Comparison of ENCODE assay signal across 8 cellular contexts in the genomic region with DNA sequence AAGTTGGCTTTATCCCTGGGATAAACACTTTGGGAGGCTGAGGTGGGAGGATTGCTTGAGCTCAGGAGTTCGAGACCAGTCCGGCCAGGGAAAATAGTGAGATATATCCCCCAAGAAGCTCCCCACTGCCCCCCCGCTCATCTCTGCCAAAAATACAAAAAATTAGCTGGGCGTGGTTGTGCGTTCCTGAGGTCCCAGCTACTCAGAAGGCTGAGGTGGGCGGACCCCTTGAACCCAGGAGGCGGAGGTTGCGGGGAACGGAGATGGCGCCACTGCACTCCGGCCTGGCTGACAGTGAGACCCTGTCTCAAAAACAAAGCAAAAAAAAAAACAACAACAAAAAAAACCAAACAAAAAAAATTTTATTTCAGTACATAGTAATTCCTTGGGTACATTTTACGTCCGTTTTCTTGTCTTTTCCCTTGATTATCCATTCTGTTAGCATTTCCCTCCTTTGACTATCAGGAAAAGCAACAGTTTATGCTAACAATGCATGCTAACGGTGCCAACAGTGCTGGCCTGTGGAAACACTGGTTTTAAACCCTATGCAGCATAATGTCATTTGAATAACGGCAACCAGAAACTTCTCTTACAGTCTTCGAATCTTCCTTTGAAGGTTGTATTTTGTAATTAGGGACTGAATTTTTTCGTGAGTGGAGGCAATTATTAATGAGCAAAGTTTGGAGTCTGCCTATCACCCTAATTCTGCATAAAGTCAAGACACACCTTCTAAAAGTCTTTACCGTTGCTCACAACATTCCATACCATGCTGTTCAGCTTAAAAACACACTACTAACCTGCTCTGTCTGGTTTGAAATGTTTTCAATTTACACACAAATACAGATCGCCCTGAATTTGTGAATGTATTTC. TPM values are rescaled to one million over a fixed set of nuclear protein-coding genes. Genes with fewer than 3 reads are reported as not detected.
DNase-seq lines count a peak whose midpoint lies in the region; ATAC-seq and TF ChIP-seq lines count a peak whose summit lies in the region.

No MANE protein-coding gene starts in this region.

- H3K27ac ChIP-seq in left ventricle myocardium inferior (replicated peaks) = peak overlapping the region; percentile 98
- H3K27ac ChIP-seq in smooth muscle cell (ENCODE audit: low read depth) = peak overlapping the region; percentile 97

- H3K9me3 ChIP-seq in left ventricle myocardium inferior (replicated peaks) (peaks cover 8% of the 10 kb centered on the region), smooth muscle cell (replicated peaks; ENCODE audit: low read depth) (no peaks in the 10 kb centered on the region)

- DNase-seq in AG04449 (ENCODE audit: low read depth, low spot score) (no peak), WTC11 (ENCODE audit: low spot score) (no peak), left ventricle myocardium inferior (no peak), smooth muscle cell (lab: John Stamatoyannopoulos, UW; ENCODE audit: unreplicated experiment) (no peak), NCI-H524 treated with DMSO at 0.1 percent for 48 hours (lab: John Stamatoyannopoulos, UW) (no peak), GM03348 (ENCODE audit: low spot score) (no peak)

- H3K79me2 ChIP-seq in smooth muscle cell (ENCODE audit: low read depth) = peaks cover 35% of the 10 kb centered on the region

- no peak overlapping the region for H3K9ac ChIP-seq in smooth muscle cell (ENCODE audit: low read depth)

- peak overlapping the region; percentile 82 for H3K4me2 ChIP-seq in smooth muscle cell

- H3K4me3 ChIP-seq in AG04449 (ENCODE audit: low read depth, low read length) = peak overlapping the region; percentile 42
- H3K4me3 ChIP-seq in left ventricle myocardium inferior = peak overlapping the region; percentile 97
- H3K4me3 ChIP-seq in smooth muscle cell = peak overlapping the region; percentile 85

- H3K36me3 ChIP-seq in left ventricle myocardium inferior = no peaks in the 10 kb centered on the region
- no peaks in the 10 kb centered on the region for H3K36me3 ChIP-seq in smooth muscle cell (ENCODE audit: low read depth)

- peaks cover 18% of the 10 kb centered on the region for H3K9me3 Mint-ChIP-seq in WTC11

- H3K36me3 Mint-ChIP-seq in WTC11 = peaks cover 17% of the 10 kb centered on the region

- peak overlapping the region; percentile 94 for H3K27ac Mint-ChIP-seq in WTC11

- TF ChIP-seq CTCF in AG04449 (IDR thresholded peaks at IDR 0.05; ENCODE audit: insufficient read depth, low read length, missing control alignments) = no peak
- no peak for TF ChIP-seq CTCF in WTC11 (IDR thresholded peaks at IDR 0.05)
- no peak for TF ChIP-seq CTCF in left ventricle myocardium inferior (IDR thresholded peaks at IDR 0.05; ENCODE audit: borderline replicate concordance)
- no peak for TF ChIP-seq CTCF in smooth muscle cell (IDR thresholded peaks at IDR 0.05; ENCODE audit: borderline replicate concordance, insufficient read depth, poor library complexity, severe bottlenecking)

- intact Hi-C loops in left ventricle myocardium inferior (cut with micrococcal nuclease) = no loop called here

- H3K4me3 Mint-ChIP-seq in WTC11 = peak overlapping the region; percentile 87

- H3K4me1 ChIP-seq in left ventricle myocardium inferior (peaks cover 48% of the 10 kb centered on the region), smooth muscle cell (ENCODE audit: low read depth) (peaks cover 27% of the 10 kb centered on the region)

- peak overlapping the region; percentile 85 for H2AFZ ChIP-seq in smooth muscle cell (ENCODE audit: low read depth)

- CTCF ChIA-PET in AG04449 (lab: Yijun Ruan, JAX) = interaction anchor here (1.4 kb wide), 1 partner anchor 139 kb away, joined by 3 read pairs; a partner anchor contains a TSS
- CTCF ChIA-PET in WTC11 (lab: Charles Lee) = interaction anchor here (0.6 to 3.8 kb wide), 9 partner anchors 9 to 1452 kb away, joined by 3 to 17 read pairs (median 4); a partner anchor contains a TSS

- H3K27me3 Mint-ChIP-seq in WTC11 (ENCODE audit: low read depth) = peaks cover 11% of the 10 kb centered on the region

- no peaks in the 10 kb centered on the region for H3K27me3 ChIP-seq in left ventricle myocardium inferior (ENCODE audit: low read depth)
- no peaks in the 10 kb centered on the region for H3K27me3 ChIP-seq in smooth muscle cell (ENCODE audit: low read depth)

- peaks cover 46% of the 10 kb centered on the region for H3K4me1 Mint-ChIP-seq in WTC11

- WGBS in smooth muscle cell (ENCODE audit: low lambda C conversion rate) = 57% methylated on average over 19 of the region's 19 CpGs

- H3F3A ChIP-seq in smooth muscle cell (ENCODE audit: low read depth) = no peaks in the 10 kb centered on the region

- H4K20me1 ChIP-seq in smooth muscle cell (ENCODE audit: low read depth) = peaks cover 34% of the 10 kb centered on the region

- POLR2A ChIA-PET in AG04449 (lab: Yijun Ruan, JAX) = interaction anchor here (0.5 to 1.5 kb wide), 6 partner anchors 12 to 191 kb away, joined by 3 to 4 read pairs (median 3); a partner anchor contains a TSS
- POLR2A ChIA-PET in WTC11 (lab: Charles Lee) = interaction anchor here (0.5 to 1.8 kb wide), 5 partner anchors 35 to 140 kb away, joined by 3 to 16 read pairs (median 5); a partner anchor contains a TSS

- ATAC-seq in GM19324 (IDR thresholded peaks at IDR 0.05; ENCODE audit: low FRiP score, unreplicated experiment) (peak; percentile 2), HG03342 (IDR thresholded peaks at IDR 0.05; ENCODE audit: unreplicated experiment) (peak; percentile 4), WTC11 (peak; percentile 2)

TF ChIP-seq in WTC11, 78 proteins besides CTCF, POLR2A, EP300 and RAD21:
- TF ChIP-seq PRRX2 (CRISPR knock-in tag; IDR thresholded peaks at IDR 0.05) = no peak
- TF ChIP-seq, protein P1, sequence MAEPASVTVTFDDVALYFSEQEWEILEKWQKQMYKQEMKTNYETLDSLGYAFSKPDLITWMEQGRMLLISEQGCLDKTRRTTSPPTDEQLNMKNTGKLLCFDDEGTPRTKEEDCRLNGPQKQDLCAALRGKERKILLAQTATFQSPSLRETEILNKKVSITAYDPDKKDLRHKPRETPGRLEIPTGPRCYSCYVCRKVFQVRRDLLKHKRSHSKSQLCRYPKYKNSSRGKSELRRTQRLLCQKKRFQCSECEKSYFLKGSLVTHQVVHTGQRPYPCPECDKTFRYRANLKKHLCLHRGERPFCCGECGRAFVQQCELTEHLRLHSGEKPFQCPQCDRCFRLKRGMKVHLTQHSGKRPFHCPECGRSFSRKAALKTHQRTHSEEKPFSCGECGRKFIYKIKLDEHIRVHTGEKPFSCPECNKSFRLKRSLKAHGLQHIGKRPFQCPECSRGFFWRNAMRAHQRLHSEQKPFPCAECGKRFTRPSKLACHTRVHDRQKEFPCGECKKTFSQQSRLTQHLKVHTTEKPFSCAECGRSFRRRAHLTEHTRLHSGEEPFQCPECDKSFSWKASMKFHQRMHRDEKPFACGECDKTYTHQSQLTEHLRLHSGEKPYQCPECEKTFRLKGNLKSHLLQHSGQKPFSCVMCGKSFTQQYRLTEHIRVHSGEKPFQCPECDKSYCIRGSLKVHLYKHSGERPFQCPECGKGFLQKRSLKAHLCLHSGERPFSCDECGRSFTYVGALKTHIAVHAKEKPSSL (CRISPR knock-in tag; conservative IDR thresholded peaks at IDR 0.05) = no peak
- TF ChIP-seq ZNF263 (CRISPR knock-in tag; IDR thresholded peaks at IDR 0.05; ENCODE audit: low read depth) = no peak
- TF ChIP-seq ZNF121 (CRISPR knock-in tag; IDR thresholded peaks at IDR 0.05) = 0 out of 2 replicates have a peak, but pooled peaks have one; percentile 26

RNA-seq across cellular contexts. Expression of a gene that starts 0.8 kb away (rescaled TPM):
- total RNA-seq in WTC11 (2021) (57.6 to 63.9 TPM (median 58.8 TPM) in 3 replicates), left ventricle myocardium inferior (19.5 TPM), smooth muscle cell (69.1 and 96.2 TPM in 2 replicates)
- polyA plus RNA-seq in smooth muscle cell = 9.2 and 10.8 TPM in 2 replicates

RNA-seq across cellular contexts. Expression of a gene that starts 35.3 kb away (rescaled TPM):
- total RNA-seq in WTC11 (2021) (11.1 to 12.1 TPM (median 11.5 TPM) in 3 replicates), left ventricle myocardium inferior (3.7 TPM), smooth muscle cell (6.1 and 6.9 TPM in 2 replicates)
- polyA plus RNA-seq in smooth muscle cell = 9.9 and 11.6 TPM in 2 replicates

Comparison
In these comparisons a context has a peak if more than half of its experiments do, and no peak if none do; other contexts are left out.
1. H3K4me3 ChIP-seq: peak in every context shown above with its lines; median percentile 97 in left ventricle myocardium inferior; 85 in smooth muscle cell; 42 in AG04449.